Comparison of ENCODE assay signal across 8 cellular contexts in the genomic region with DNA sequence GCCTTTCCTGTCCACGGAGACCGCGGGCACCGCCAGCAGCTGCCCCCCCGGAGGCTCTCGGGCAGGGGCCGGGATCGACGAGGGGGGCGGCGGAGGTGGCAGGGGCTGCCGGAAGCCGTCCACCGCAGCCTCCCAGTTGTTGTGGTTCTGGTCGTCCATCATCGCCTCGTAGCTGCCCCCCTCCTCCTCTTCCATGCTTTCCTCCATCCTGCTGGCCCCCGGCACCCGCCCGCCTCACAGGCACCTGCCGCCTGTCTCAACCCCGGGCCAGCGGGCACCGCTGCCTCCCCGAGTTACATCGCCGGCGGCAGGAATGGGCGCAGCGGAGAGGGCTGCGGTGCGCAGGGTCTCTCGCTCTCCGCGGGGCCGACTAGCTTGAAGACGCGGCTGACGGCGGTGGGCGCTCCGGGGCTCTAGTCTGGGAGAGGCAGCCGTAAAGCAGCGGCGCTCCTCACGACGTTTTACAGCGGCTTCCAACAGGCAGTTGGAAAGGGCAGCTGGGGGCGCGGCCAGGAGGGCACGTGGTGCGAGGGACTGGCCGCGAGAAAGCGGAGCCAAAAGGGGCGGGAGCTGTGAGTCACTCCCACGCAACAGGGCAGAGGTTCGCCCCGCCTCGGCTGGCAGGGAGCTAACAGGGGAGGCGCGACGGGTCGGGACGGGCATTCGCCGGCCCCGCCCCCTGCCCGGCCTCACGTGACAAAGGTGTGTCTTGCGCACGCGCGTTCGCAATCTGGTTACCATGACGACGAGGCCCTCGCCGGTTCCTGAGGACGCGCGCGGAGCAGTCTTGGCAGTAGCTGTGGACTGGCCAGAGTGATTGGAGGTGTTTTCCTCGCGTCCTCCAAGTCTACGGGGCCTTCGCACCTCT. TPM values are rescaled to one million over a fixed set of nuclear protein-coding genes. Genes with fewer than 3 reads are reported as not detected.
DNase-seq lines count a peak whose midpoint lies in the region; ATAC-seq and TF ChIP-seq lines count a peak whose summit lies in the region.

CACUL1 (minus strand) TSS at position 415 of the 868 bp plus-strand sequence; CDS start at position 207, 208 bp downstream.

- peak; percentile 98 for ATAC-seq in HG02798 (IDR thresholded peaks at IDR 0.05; ENCODE audit: poor library complexity, unreplicated experiment)

- peak; percentile 72 for TF ChIP-seq POLR2A in transverse colon (IDR thresholded peaks at IDR 0.05)

- peak within 1 kb of the TSS; percentile 78 for H3K14ac ChIP-seq in trophoblast cell (ENCODE audit: low read length)

- peak within 1 kb of the TSS; percentile 87 for H3K18ac ChIP-seq in trophoblast cell (ENCODE audit: low read length)

- no peak within 1 kb of the TSS for H3K23ac ChIP-seq in trophoblast cell (ENCODE audit: low read length)

- H3K4me3 ChIP-seq in GM12875 (ENCODE audit: low read depth, low read length) (peak within 1 kb of the TSS; percentile 96), adipocyte (ENCODE audit: low read length) (peak within 1 kb of the TSS; percentile 85), trophoblast cell (ENCODE audit: low read depth, low read length) (peak within 1 kb of the TSS; percentile 100), transverse colon (peak within 1 kb of the TSS; percentile 89 to 99 (median 96))

- peak within 1 kb of the TSS; percentile 91 for H3K4me2 ChIP-seq in trophoblast cell (ENCODE audit: low read length)

- TF ChIP-seq CTCF in GM12875 (IDR thresholded peaks at IDR 0.05; ENCODE audit: borderline replicate concordance, insufficient read depth, low read depth, low read length) (no peak), transverse colon (IDR thresholded peaks at IDR 0.05) (no peak)

- H2AFZ ChIP-seq in trophoblast cell (ENCODE audit: insufficient read depth, low read length, poor library complexity) = peak within 1 kb of the TSS; percentile 91

- peak within 1 kb of the TSS; percentile 84 for H3K4ac ChIP-seq in trophoblast cell (ENCODE audit: low read depth, low read length)

- H3K9me3 ChIP-seq in adipocyte (ENCODE audit: control insufficient read depth, low read length) = no peaks in the 10 kb centered on the region
- no peaks in the 10 kb centered on the region for H3K9me3 ChIP-seq in trophoblast cell (ENCODE audit: insufficient read depth, low read depth, low read length)
- no peaks in the 10 kb centered on the region for H3K9me3 ChIP-seq in transverse colon

- in situ Hi-C loops in transverse colon (cut with MboI; ENCODE audit: low pct_ligation_motif_present in 1 of 4, low pct_unique_long_range_greater_than_20kb in 1 of 4, low sequenced_read_pairs in 3 of 4) = no loop called here

- H4K8ac ChIP-seq in trophoblast cell (ENCODE audit: low read depth, low read length) = peak within 1 kb of the TSS; percentile 89

- peak; percentile 100 for DNase-seq in NCI-H1436 (lab: John Stamatoyannopoulos, UW)
- peak; percentile 100 for DNase-seq in T follicular helper cell (ENCODE audit: low read depth)
- peak; percentile 100 for DNase-seq in adipocyte (ENCODE audit: low read depth)
- peak; percentile 100 for DNase-seq in cardiac septum (ENCODE audit: low spot score)
- DNase-seq in trophoblast cell = peak; percentile 100
- DNase-seq in transverse colon = peak; percentile 100

- peak within 1 kb of the TSS; percentile 80 for H2BK120ac ChIP-seq in trophoblast cell (ENCODE audit: insufficient read depth, low read length, poor library complexity)

- peak within 1 kb of the TSS; percentile 17 for H2BK12ac ChIP-seq in trophoblast cell (ENCODE audit: low read length)

- WGBS in trophoblast cell (ENCODE audit: extremely low coverage, insufficient coverage, insufficient read length) = no CpG with 5 or more reads among the region's 87 CpGs
- 1% methylated on average over 51 of the region's 87 CpGs; no CpG with 5 or more reads in 1 of the 2 donors for WGBS in transverse colon (ENCODE audit: low coverage in 1 of 2), 2 donors

- no peaks in the 10 kb centered on the region for H3K27me3 ChIP-seq in adipocyte (replicated peaks; ENCODE audit: control insufficient read depth, insufficient read depth, low read length)
- no peaks in the 10 kb centered on the region for H3K27me3 ChIP-seq in trophoblast cell (ENCODE audit: insufficient read depth, low read length)
- no peaks in the 10 kb centered on the region for H3K27me3 ChIP-seq in transverse colon

- TF ChIP-seq EP300 in transverse colon (IDR thresholded peaks at IDR 0.05; ENCODE audit: low read depth) = no peak

- H3K27ac ChIP-seq in trophoblast cell (ENCODE audit: low read depth, low read length) (peak within 1 kb of the TSS; percentile 86), transverse colon (peak within 1 kb of the TSS; percentile 90 to 92 (median 91))

- peaks cover 7% of the 10 kb centered on the region for H3K79me2 ChIP-seq in trophoblast cell (ENCODE audit: control insufficient read depth, insufficient read depth, low read length, poor library complexity)

- intact Hi-C loops in cardiac septum (cut with DNase I) (loop anchor here (2.0 to 10.0 kb wide), 3 partner anchors 273 to 410 kb away; partner anchors contain the start of genes EIF3A, FAM204A and NANOS1), transverse colon (cut with DNase I; ENCODE audit: low total_unique reads) (no loop called here)

- H2BK5ac ChIP-seq in trophoblast cell (ENCODE audit: low read depth, low read length, poor library complexity) = peak within 1 kb of the TSS; percentile 65

- peak within 1 kb of the TSS; percentile 50 for H2AK5ac ChIP-seq in trophoblast cell (ENCODE audit: low read length)

- H4K91ac ChIP-seq in trophoblast cell (ENCODE audit: low read depth, low read length) = peak within 1 kb of the TSS; percentile 80

- peak within 1 kb of the TSS; percentile 96 for H3K9ac ChIP-seq in adipocyte (ENCODE audit: low read length)
- H3K9ac ChIP-seq in trophoblast cell (ENCODE audit: low read length) = peak within 1 kb of the TSS; percentile 93

- H3K4me1 ChIP-seq in adipocyte (ENCODE audit: control insufficient read depth, insufficient read depth, low read length) (peaks cover 21% of the 10 kb centered on the region), trophoblast cell (ENCODE audit: control insufficient read depth in 1 of 2, insufficient read depth in 2 of 2, low read length in 2 of 2) (no peaks in the 10 kb centered on the region), transverse colon (peaks cover 9 to 35% (median 21%) of the 10 kb centered on the region in 4 donors)

- peaks cover 7% of the 10 kb centered on the region for H3K79me1 ChIP-seq in trophoblast cell (ENCODE audit: low read length)

- H3K36me3 ChIP-seq in adipocyte (ENCODE audit: control insufficient read depth, insufficient read depth, low read length, severe bottlenecking) = no peaks in the 10 kb centered on the region
- no peaks in the 10 kb centered on the region for H3K36me3 ChIP-seq in trophoblast cell (ENCODE audit: control insufficient read depth in 1 of 2, insufficient read depth in 2 of 2, low read length in 2 of 2)
- H3K36me3 ChIP-seq in transverse colon = no peaks in the 10 kb centered on the region

- peak within 1 kb of the TSS; percentile 65 for H4K12ac ChIP-seq in trophoblast cell (ENCODE audit: low read depth, low read length)

RNA-seq across cellular contexts. Expression of gene CACUL1, which starts in this region (rescaled TPM):
- total RNA-seq in cardiac septum (31.6 TPM), transverse colon (10 to 100 TPM; 13.1 to 29.1 (median 23.2) TPM)
- 39.5 and 44.1 TPM in 2 replicates for polyA plus RNA-seq in trophoblast cell (2013)

Comparison
In these comparisons a context has a peak if more than half of its experiments do, and no peak if none do; other contexts are left out.
1. Peak in every context shown above with its lines: DNase-seq, ATAC-seq, H3K4me3 ChIP-seq and H3K27ac ChIP-seq.